Comparison of ENCODE assay signal across 14 cellular contexts in genomic region chr13:36887758-36888521, GRCh38. TPM values are rescaled to one million over a fixed set of nuclear protein-coding genes. Genes with fewer than 3 reads are reported as not detected.
A peak's percentile ranks its signal among the peaks of the same experiment; 100 is the strongest.
DNase-seq lines count a peak whose midpoint lies in the region; ATAC-seq and TF ChIP-seq lines count a peak whose summit lies in the region.
"Had no signal": no experiment of that assay in that cellular context is flagged by ENCODE, and none has a peak within 500 bp of the region (broad histone marks: within the 10 kb centered on the region; RNA-seq: fewer than 3 reads in every experiment).

No MANE protein-coding gene starts in this region.

- no peaks in the 10 kb centered on the region for H3K79me1 ChIP-seq in mesendoderm (ENCODE audit: low read length)

- WGBS in mesendoderm (ENCODE audit: extremely low coverage, insufficient coverage, low lambda C conversion rate): no CpG with 5 or more reads among the region's 9 CpGs

- H3K27ac ChIP-seq in mesendoderm (ENCODE audit: low read depth, low read length): no peak overlapping the region
- H3K27ac ChIP-seq: BLaER1 treated with 17β-estradiol and CSF1 and Interleukin-3, amounts not matched to agents 10 nM and 100 nM; WERI-Rb-1 had no signal

- H4K5ac ChIP-seq in mesendoderm (ENCODE audit: low read length): no peak overlapping the region

- no peak overlapping the region for H2BK5ac ChIP-seq in mesendoderm (ENCODE audit: low read length)

- peaks cover 15% of the 10 kb centered on the region for H3K4me1 ChIP-seq in mesendoderm (ENCODE audit: control insufficient read depth, low read depth, low read length)

- no peak overlapping the region for H2AK5ac ChIP-seq in mesendoderm (ENCODE audit: low read length)

- peak overlapping the region; percentile 67 for H3K56ac ChIP-seq in mesendoderm (ENCODE audit: low read length)

- H3K27me3 Mint-ChIP-seq in endothelial cell (ENCODE audit: unreplicated experiment): no peaks in the 10 kb centered on the region

- ATAC-seq in GM18868 (IDR thresholded peaks at IDR 0.05; ENCODE audit: unreplicated experiment) (peak; percentile 87), HG03095 (IDR thresholded peaks at IDR 0.05; ENCODE audit: unreplicated experiment) (peak; percentile 54), HG03280 (IDR thresholded peaks at IDR 0.05; ENCODE audit: unreplicated experiment) (no peak), GM18870 (IDR thresholded peaks at IDR 0.05; ENCODE audit: unreplicated experiment) (no peak)

- no peak overlapping the region for H3K27ac Mint-ChIP-seq in endothelial cell (ENCODE audit: unreplicated experiment)
- H3K27ac Mint-ChIP-seq: activated naive CD8-positive, alpha-beta T cell treated with anti-CD3 and anti-CD28 coated beads, Interleukin-2, amount 10 ng/mL, durations not matched to agents 7 days and 5 days had no signal

- H3K4me2 ChIP-seq in mesendoderm (ENCODE audit: low read length): no peak overlapping the region

- DNase-seq in SK-N-DZ (ENCODE audit: low spot score): peak; percentile 26
- peak; percentile 69 for DNase-seq in mesendoderm
- no peak for DNase-seq in endothelial cell (ENCODE audit: low spot score)
- no peak for DNase-seq in DMS53 (lab: John Stamatoyannopoulos, UW)
- DNase-seq: activated CD8-positive, alpha-beta memory T cell treated with anti-CD3 and anti-CD28 coated beads, Interleukin-2, amount 50 U/mL, for 4 hours; activated naive CD8-positive, alpha-beta T cell treated with anti-CD3 and anti-CD28 coated beads, Interleukin-2, amount 10 ng/mL, durations not matched to agents 7 days and 5 days; kidney glomerular epithelial cell; substantia nigra; WERI-Rb-1 had no signal

- H3K36me3 ChIP-seq in mesendoderm (ENCODE audit: control insufficient read depth, insufficient read depth, low read length): no peaks in the 10 kb centered on the region
- H3K36me3 ChIP-seq: BLaER1 treated with 17β-estradiol and CSF1 and Interleukin-3, amounts not matched to agents 10 nM and 100 nM; WERI-Rb-1 had no signal

- H3K27me3 ChIP-seq in mesendoderm (ENCODE audit: insufficient read depth, low read length, poor library complexity): no peaks in the 10 kb centered on the region
- H3K27me3 ChIP-seq: BLaER1 treated with 17β-estradiol and CSF1 and Interleukin-3, amounts not matched to agents 10 nM and 100 nM had no signal

- H3K18ac ChIP-seq in mesendoderm (ENCODE audit: low read length): no peak overlapping the region

- H3K23ac ChIP-seq in mesendoderm (ENCODE audit: low read length): no peak overlapping the region

- no peak overlapping the region for H2BK120ac ChIP-seq in mesendoderm (ENCODE audit: low read depth, low read length)

- no peaks in the 10 kb centered on the region for H3K36me3 Mint-ChIP-seq in endothelial cell (ENCODE audit: low read depth, unreplicated experiment)
- H3K36me3 Mint-ChIP-seq: activated naive CD8-positive, alpha-beta T cell treated with anti-CD3 and anti-CD28 coated beads, Interleukin-2, amount 10 ng/mL, durations not matched to agents 7 days and 5 days had no signal

- H3K4me3 Mint-ChIP-seq in endothelial cell (ENCODE audit: unreplicated experiment): no peak overlapping the region
- H3K4me3 Mint-ChIP-seq: activated naive CD8-positive, alpha-beta T cell treated with anti-CD3 and anti-CD28 coated beads, Interleukin-2, amount 10 ng/mL, durations not matched to agents 7 days and 5 days had no signal

- peaks cover 4% of the 10 kb centered on the region for H3K9me3 Mint-ChIP-seq in endothelial cell (ENCODE audit: unreplicated experiment)
- H3K9me3 Mint-ChIP-seq: activated naive CD8-positive, alpha-beta T cell treated with anti-CD3 and anti-CD28 coated beads, Interleukin-2, amount 10 ng/mL, durations not matched to agents 7 days and 5 days had no signal

- no peak overlapping the region for H2BK15ac ChIP-seq in mesendoderm (replicated peaks; ENCODE audit: low read depth)

- no peak overlapping the region for H3K4me3 ChIP-seq in mesendoderm (ENCODE audit: low read length)
- H3K4me3 ChIP-seq: BLaER1 treated with 17β-estradiol and CSF1 and Interleukin-3, amounts not matched to agents 10 nM and 100 nM had no signal

- no peak for TF ChIP-seq CTCF in endothelial cell (IDR thresholded peaks at IDR 0.05; ENCODE audit: unreplicated experiment)

- no peak overlapping the region for H3K9ac ChIP-seq in mesendoderm (ENCODE audit: low read length)
- H3K9ac ChIP-seq: BLaER1 treated with 17β-estradiol and CSF1 and Interleukin-3, amounts not matched to agents 10 nM and 100 nM had no signal

- H4K8ac ChIP-seq in mesendoderm (ENCODE audit: low read depth, low read length): no peak overlapping the region

- no peaks in the 10 kb centered on the region for H3K79me2 ChIP-seq in mesendoderm (ENCODE audit: control insufficient read depth, insufficient read depth, low read length)

- peak overlapping the region; percentile 6 for H3K4ac ChIP-seq in mesendoderm (ENCODE audit: low read depth, low read length)

- H3K4me1 Mint-ChIP-seq in endothelial cell (ENCODE audit: unreplicated experiment): peaks cover 7% of the 10 kb centered on the region
- H3K4me1 Mint-ChIP-seq: activated naive CD8-positive, alpha-beta T cell treated with anti-CD3 and anti-CD28 coated beads, Interleukin-2, amount 10 ng/mL, durations not matched to agents 7 days and 5 days had no signal

RNA-seq across cellular contexts. Expression of gene SMAD9, which starts 32.1 kb away (rescaled TPM):
- 21.1 and 27.2 TPM in 2 replicates for polyA plus RNA-seq in SK-N-DZ (2014; cell fraction: cytosol; rRNA removed)
- 15.8 and 22.1 TPM in 2 replicates for polyA plus RNA-seq in SK-N-DZ (2014; cell fraction: nucleus; rRNA removed)
- polyA plus RNA-seq in mesendoderm (2013, experiment 1 of 2): 0.74 TPM
- 0.66 TPM for polyA plus RNA-seq in mesendoderm (2013, experiment 2 of 2)
- 0.26 TPM for total RNA-seq in endothelial cell (ENCODE audit: unreplicated experiment)
- total RNA-seq: activated naive CD8-positive, alpha-beta T cell treated with anti-CD3 and anti-CD28 coated beads, Interleukin-2, amount 10 ng/mL, durations not matched to agents 7 days and 5 days had no signal

Comparison
In these comparisons a context has a peak if more than half of its experiments do, and no peak if none do; other contexts are left out.
1. ATAC-seq: peak in GM18868 (single experiment) and HG03095 (single experiment); none in HG03280 (single experiment) and GM18870 (single experiment).
2. DNase-seq: peak in SK-N-DZ (single experiment) and mesendoderm (single experiment); none in endothelial cell (single experiment) and DMS53 (single experiment).